ENCODE assay signal across 27 cellular contexts in genomic region chr10:12518024-12518423, GRCh38.
"Had no signal": no experiment of that assay in that cellular context is flagged by ENCODE, and none has a peak within 500 bp of the region (broad histone marks: within the 10 kb centered on the region; RNA-seq: fewer than 3 reads in every experiment).

No MANE protein-coding gene starts in this region.

- H3K27ac ChIP-seq: stomach, suprapubic skin, testis, thoracic aorta, thyroid gland, tibial artery, tibial nerve, transverse colon, upper lobe of left lung, upper lobe of right lung, uterus, vagina had no signal

- FAIRE-seq: urothelium cell line had no signal

- H3K4me1 ChIP-seq: suprapubic skin, testis, tibial artery, tibial nerve, transverse colon, upper lobe of left lung, upper lobe of right lung, uterus, vagina had no signal

- DNase-seq: stimulated activated CD4-positive, alpha-beta T cell treated with anti-CD3 and anti-CD28 coated beads, Interleukin-2, amount 100 ng/mL, for 48 hours; stimulated activated CD4-positive, alpha-beta T cell treated with anti-CD3 and anti-CD28 coated beads, Interleukin-4, amount 100 ng/mL, for 1 hour; stimulated activated CD4-positive, alpha-beta T cell treated with anti-CD3 and anti-CD28 coated beads, Interleukin-4, amount 100 ng/mL, for 24 hours; stimulated activated CD4-positive, alpha-beta T cell treated with anti-CD3 and anti-CD28 coated beads, Interleukin-4, amount 100 ng/mL, for 4 hours; stimulated activated CD8-positive, alpha-beta memory T cell treated with anti-CD3 and anti-CD28 coated beads, Interleukin-4, amount 100 ng/mL, for 48 hours; stimulated activated naive B cell treated with anti-CD40 and anti-IgM and Interleukin-4, amounts not matched to agents 10 μg/mL and 1 μg/mL and 100 μg/mL, for 72 hours; stimulated activated naive CD4-positive, alpha-beta T cell; stimulated activated naive CD4-positive, alpha-beta T cell treated with Interleukin-2 at 50 U/mL for 16 hours; stimulated activated naive CD8-positive, alpha-beta T cell treated with anti-CD3 and anti-CD28 coated beads, Interleukin-15, amount 100 ng/mL, for 72 hours; stimulated activated naive CD8-positive, alpha-beta T cell treated with anti-CD3 and anti-CD28 coated beads, Interleukin-15, Interleukin-2, amounts not matched to agents 100 U/mL and 50 U/mL, for 24 hours; stomach; substantia nigra; testis; thyroid gland; tibial artery; transverse colon; trophoblast cell; upper lobe of left lung; upper lobe of right lung; uterus had no signal

- H3K4me3 ChIP-seq: stomach, suprapubic skin, testis, thoracic aorta, thyroid gland, tibial artery, tibial nerve, transverse colon, upper lobe of left lung, upper lobe of right lung, uterus, vagina had no signal

- ATAC-seq: stimulated activated effector memory CD8-positive, alpha-beta T cell treated with anti-CD3 and anti-CD28 coated beads, Interleukin-12 subunit alpha, Interleukin-12 subunit beta, amount 100 ng/mL, for 72 hours; stimulated activated memory B cell treated with anti-CD40 and anti-IgM and Interleukin-4, amounts not matched to agents 10 μg/mL and 1 μg/mL and 100 μg/mL, for 72 hours; stimulated activated naive B cell treated with anti-CD40 and anti-IgM and Interleukin-4, amounts not matched to agents 10 μg/mL and 1 μg/mL and 100 μg/mL, for 72 hours; stimulated activated naive CD8-positive, alpha-beta T cell treated with anti-CD3 and anti-CD28 coated beads, Interleukin-15, amount 100 ng/mL, for 72 hours; stimulated activated naive CD8-positive, alpha-beta T cell treated with anti-CD3 and anti-CD28 coated beads, Interleukin-15, Interleukin-2, amounts not matched to agents 100 U/mL and 50 U/mL, for 24 hours; upper lobe of right lung had no signal

- H3K27me3 ChIP-seq: stomach, suprapubic skin, testis, thyroid gland, tibial artery, tibial nerve, transverse colon, upper lobe of left lung, upper lobe of right lung, uterus, vagina had no signal

- H3K36me3 ChIP-seq: stomach, suprapubic skin, thoracic aorta, thyroid gland, tibial artery, tibial nerve, upper lobe of left lung, upper lobe of right lung, uterus, vagina had no signal

- H3K9me3 ChIP-seq: stomach, suprapubic skin, testis, thoracic aorta, thyroid gland, tibial artery, transverse colon, upper lobe of left lung, upper lobe of right lung, uterus, vagina had no signal
